ENCODE assay signal across 19 cellular contexts in the genomic region with DNA sequence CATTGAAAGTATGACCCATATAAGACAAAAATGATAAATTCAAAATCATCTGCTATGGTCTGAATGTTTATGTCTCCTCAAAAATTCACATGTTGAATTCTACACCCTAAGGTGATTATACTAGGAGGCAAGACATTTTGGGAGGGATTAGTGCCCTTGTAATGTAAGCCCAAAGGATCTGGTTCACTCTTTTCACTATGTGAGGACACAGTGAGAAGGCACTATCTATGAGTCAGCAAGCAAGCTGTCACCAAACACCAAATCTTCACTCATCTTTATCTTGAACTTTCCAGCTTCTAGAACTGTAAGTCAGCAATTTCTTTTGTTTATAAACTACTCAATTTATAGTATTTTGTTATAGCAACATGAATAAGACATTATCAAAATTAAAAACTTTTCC.
"Had no signal": no experiment of that assay in that cellular context is flagged by ENCODE, and none has a peak within 500 bp of the region (broad histone marks: within the 10 kb centered on the region; RNA-seq: fewer than 3 reads in every experiment).

No MANE protein-coding gene starts in this region.

- H3K27me3 ChIP-seq: hepatocyte, right atrium auricular region, transverse colon, vagina had no signal

- H3K36me3 ChIP-seq: left ventricle myocardium inferior, right atrium auricular region, transverse colon, vagina had no signal

- H3K4me1 ChIP-seq: left ventricle myocardium inferior, right atrium auricular region, transverse colon, vagina had no signal

- ATAC-seq: activated CD4-positive, alpha-beta T cell treated with anti-CD3 and anti-CD28 coated beads for 36 hours; natural killer cell had no signal

- H3K27ac ChIP-seq: hepatocyte, left ventricle myocardium inferior, right atrium auricular region, transverse colon, vagina had no signal

- H3K4me3 ChIP-seq: hepatocyte, left ventricle myocardium inferior, right atrium auricular region, transverse colon, vagina had no signal

- DNase-seq: activated CD4-positive, alpha-beta memory T cell treated with anti-CD3 and anti-CD28 coated beads, Interleukin-2, amount 10 ng/mL, durations not matched to agents 7 days and 5 days; activated CD4-positive, alpha-beta T cell treated with anti-CD3 and anti-CD28 coated beads for 36 hours; activated naive CD4-positive, alpha-beta T cell treated with anti-CD3 and anti-CD28 coated beads, Interleukin-2, amount 50 U/mL, for 16 hours; activated T-cell treated with anti-CD3 and anti-CD28 coated beads, Interleukin-2, amount 50 U/mL, for 24 hours; cortex of kidney; effector CD8-positive, alpha-beta T cell; kidney; left ventricle myocardium inferior; natural killer cell; posterior cingulate gyrus; small intestine; stimulated activated CD4-positive, alpha-beta T cell treated with anti-CD3 and anti-CD28 coated beads, Interleukin-4, amount 100 ng/mL, for 4 hours; stimulated activated CD8-positive, alpha-beta memory T cell treated with anti-CD3 and anti-CD28 coated beads, Interleukin-4, amount 100 ng/mL, for 48 hours; stimulated activated naive CD4-positive, alpha-beta T cell treated with Interleukin-2 at 50 U/mL for 16 hours; substantia nigra; transverse colon had no signal
